9 cellular contexts compared by ENCODE assay signal in the genomic region with DNA sequence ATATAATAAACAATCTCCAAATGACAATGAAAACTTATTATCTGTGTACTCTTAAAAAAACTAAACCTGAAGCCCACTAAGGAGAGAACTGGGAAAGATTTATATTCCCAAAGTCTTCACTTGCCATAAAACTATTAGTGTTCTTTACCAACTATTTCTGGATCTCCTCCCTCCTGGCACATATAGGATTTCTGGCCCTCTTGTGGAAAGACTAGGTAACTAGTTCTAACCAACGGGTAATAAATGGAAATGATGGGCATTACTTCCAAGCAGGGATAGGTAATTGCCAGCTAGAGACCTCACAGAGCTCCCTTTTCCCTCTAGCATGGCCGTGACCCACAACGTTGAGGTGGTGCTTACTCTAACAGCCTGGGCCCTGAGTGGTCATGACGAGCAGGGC.
DNase-seq lines count a peak whose midpoint lies in the region; ATAC-seq and TF ChIP-seq lines count a peak whose summit lies in the region.
"Had no signal": no experiment of that assay in that cellular context is flagged by ENCODE, and none has a peak within 500 bp of the region (broad histone marks: within the 10 kb centered on the region; RNA-seq: fewer than 3 reads in every experiment).

No MANE protein-coding gene starts in this region.

- H3K36me3 ChIP-seq in Caco-2 (ENCODE audit: control insufficient read depth, insufficient read depth, low read length): no peaks in the 10 kb centered on the region

- H3K4me1 ChIP-seq in Caco-2: peaks cover 39% of the 10 kb centered on the region

- no peak overlapping the region for H3K4me3 Mint-ChIP-seq in Caco-2 (ENCODE audit: unreplicated experiment)
- no peak overlapping the region for H3K4me3 Mint-ChIP-seq in activated CD4-positive, alpha-beta T cell treated with anti-CD3 and anti-CD28 coated beads for 36 hours
- H3K4me3 Mint-ChIP-seq: activated naive CD8-positive, alpha-beta T cell treated with anti-CD3 and anti-CD28 coated beads, Interleukin-2, amount 10 ng/mL, durations not matched to agents 7 days and 5 days had no signal

- no peaks in the 10 kb centered on the region for H3K27me3 Mint-ChIP-seq in Caco-2 (ENCODE audit: insufficient read depth, unreplicated experiment)
- peaks cover 3% of the 10 kb centered on the region for H3K27me3 Mint-ChIP-seq in activated CD4-positive, alpha-beta T cell treated with anti-CD3 and anti-CD28 coated beads for 36 hours

- no peak overlapping the region for H3K4me3 ChIP-seq in Caco-2 (ENCODE audit: low read depth, low read length)

- no peaks in the 10 kb centered on the region for H3K9me3 ChIP-seq in Caco-2

- peaks cover 5% of the 10 kb centered on the region for H3K36me3 Mint-ChIP-seq in Caco-2 (ENCODE audit: insufficient read depth, unreplicated experiment)
- no peaks in the 10 kb centered on the region for H3K36me3 Mint-ChIP-seq in activated CD4-positive, alpha-beta T cell treated with anti-CD3 and anti-CD28 coated beads for 36 hours (ENCODE audit: low read depth)
- H3K36me3 Mint-ChIP-seq: activated naive CD8-positive, alpha-beta T cell treated with anti-CD3 and anti-CD28 coated beads, Interleukin-2, amount 10 ng/mL, durations not matched to agents 7 days and 5 days had no signal

- POLR2A ChIA-PET in Caco-2 (lab: Charles Lee): interaction anchor here (0.6 kb wide), 1 partner anchor 176 kb away, joined by 3 read pairs; no protein-coding TSS in a partner anchor
- POLR2A ChIA-PET in activated CD4-positive, alpha-beta T cell treated with anti-CD3 and anti-CD28 coated beads for 36 hours (lab: Charles Lee): no interaction called here

- H3K4me1 Mint-ChIP-seq in Caco-2 (ENCODE audit: low read depth, unreplicated experiment): peaks cover 23% of the 10 kb centered on the region
- no peaks in the 10 kb centered on the region for H3K4me1 Mint-ChIP-seq in activated CD4-positive, alpha-beta T cell treated with anti-CD3 and anti-CD28 coated beads for 36 hours
- H3K4me1 Mint-ChIP-seq: activated naive CD8-positive, alpha-beta T cell treated with anti-CD3 and anti-CD28 coated beads, Interleukin-2, amount 10 ng/mL, durations not matched to agents 7 days and 5 days had no signal

- ATAC-seq in left lobe of liver (peak; percentile 91), GM21576 (IDR thresholded peaks at IDR 0.05; ENCODE audit: unreplicated experiment) (no peak)
- no peak for ATAC-seq in activated CD4-positive, alpha-beta T cell treated with anti-CD3 and anti-CD28 coated beads for 36 hours

- peak in 1 of 2 experiments; percentile 50 for DNase-seq in Caco-2
- peak; percentile 12 for DNase-seq in KBM-7
- no peak for DNase-seq in left lobe of liver (ENCODE audit: low spot score)
- DNase-seq in DMS79 treated with DMSO at 0.1 percent for 48 hours (lab: John Stamatoyannopoulos, UW): no peak
- DNase-seq in activated CD4-positive, alpha-beta T cell treated with anti-CD3 and anti-CD28 coated beads for 36 hours: no peak
- no peak for DNase-seq in ecto neural progenitor cell (ENCODE audit: low spot score)
- DNase-seq: activated naive CD8-positive, alpha-beta T cell treated with anti-CD3 and anti-CD28 coated beads, Interleukin-2, amount 10 ng/mL, durations not matched to agents 7 days and 5 days had no signal

- H3K9me3 Mint-ChIP-seq in Caco-2 (ENCODE audit: unreplicated experiment): no peaks in the 10 kb centered on the region
- H3K9me3 Mint-ChIP-seq in activated CD4-positive, alpha-beta T cell treated with anti-CD3 and anti-CD28 coated beads for 36 hours (ENCODE audit: low read depth): no peaks in the 10 kb centered on the region
- H3K9me3 Mint-ChIP-seq: activated naive CD8-positive, alpha-beta T cell treated with anti-CD3 and anti-CD28 coated beads, Interleukin-2, amount 10 ng/mL, durations not matched to agents 7 days and 5 days had no signal

- in situ Hi-C loops in KBM-7 (cut with MboI; ENCODE audit: low pct_unique_long_range_greater_than_20kb, low sequenced_read_pairs): no loop called here

- CTCF ChIA-PET in Caco-2 (lab: Charles Lee): interaction anchor here (0.6 to 1.9 kb wide), 2 partner anchors 37 to 562 kb away, joined by 5 to 14 read pairs; no protein-coding TSS in a partner anchor
- CTCF ChIA-PET in activated CD4-positive, alpha-beta T cell treated with anti-CD3 and anti-CD28 coated beads for 36 hours (lab: Charles Lee): interaction anchor here (0.6 to 1.5 kb wide), 4 partner anchors 11 to 149 kb away, joined by 3 to 10 read pairs (median 4); no protein-coding TSS in a partner anchor

- no TSS peak for BruUV-seq in Caco-2 (replicated peaks; lab: Mats Ljungman, UMichigan)

- no peak overlapping the region for H3K27ac Mint-ChIP-seq in Caco-2 (ENCODE audit: unreplicated experiment)
- no peak overlapping the region for H3K27ac Mint-ChIP-seq in activated CD4-positive, alpha-beta T cell treated with anti-CD3 and anti-CD28 coated beads for 36 hours
- H3K27ac Mint-ChIP-seq: activated naive CD8-positive, alpha-beta T cell treated with anti-CD3 and anti-CD28 coated beads, Interleukin-2, amount 10 ng/mL, durations not matched to agents 7 days and 5 days had no signal

- intact Hi-C loops in Caco-2 (cut with micrococcal nuclease; ENCODE audit: unreplicated experiment): loop anchor here (1.0 kb wide), 1 partner anchor 37 kb away; no protein-coding TSS in a partner anchor
- intact Hi-C loops in activated CD4-positive, alpha-beta T cell treated with anti-CD3 and anti-CD28 coated beads for 36 hours (cut with DNase I, micrococcal nuclease): no loop called here

- H3K27ac ChIP-seq in VCaP: no peak overlapping the region

- peak; percentile 39 to 68 for TF ChIP-seq CTCF in Caco-2 (IDR thresholded peaks at IDR 0.05; ENCODE audit: insufficient read depth in 1 of 2, low read depth in 1 of 2, low read length in 1 of 2, severe bottlenecking in 1 of 2, unreplicated experiment in 1 of 2)
- TF ChIP-seq CTCF in VCaP (conservative IDR thresholded peaks at IDR 0.05): peak; percentile 86

- H3K27me3 ChIP-seq in Caco-2 (replicated peaks; ENCODE audit: control insufficient read depth, insufficient read depth, low read length): no peaks in the 10 kb centered on the region
